24 cellular contexts compared by ENCODE assay signal in genomic region chr17:29051731-29052130, GRCh38. TPM values are rescaled to one million over a fixed set of nuclear protein-coding genes. Genes with fewer than 3 reads are reported as not detected.
A peak's percentile ranks its signal among the peaks of the same experiment; 100 is the strongest.
DNase-seq lines count a peak whose midpoint lies in the region; ATAC-seq lines count a peak whose summit lies in the region.
"Had no signal": no experiment of that assay in that cellular context is flagged by ENCODE, and none has a peak within 500 bp of the region (broad histone marks: within the 10 kb centered on the region; RNA-seq: fewer than 3 reads in every experiment).

No MANE protein-coding gene starts in this region.

- no peak overlapping the region for H3K4me3 Mint-ChIP-seq in activated T-helper 17 cell treated with anti-CD3 and anti-CD28 coated beads, Interleukin-2, amount 50 U/mL, for 72 hours
- H3K4me3 Mint-ChIP-seq: HFFc6 had no signal

- peak; percentile 5 for DNase-seq in stimulated activated CD4-positive, alpha-beta T cell treated with anti-CD3 and anti-CD28 coated beads, Interleukin-4, amount 100 ng/mL, for 24 hours
- no peak for DNase-seq in stimulated activated CD4-positive, alpha-beta T cell treated with anti-CD3 and anti-CD28 coated beads, Interleukin-1b, Interleukin-23, amount 100 ng/mL, for 48 hours
- DNase-seq in glomerular visceral epithelial cell (ENCODE audit: extremely low spot score) (peak; percentile 12), NCI-H2171 (lab: John Stamatoyannopoulos, UW) (no peak), foreskin melanocyte (no peak), NCI-H2029 treated with DMSO at 0.1 percent for 48 hours (lab: John Stamatoyannopoulos, UW) (no peak)
- DNase-seq: DMS53, GDM1, HFFc6, MG63, NCI-H1092 treated with DMSO at 0.1 percent for 48 hours, NCI-H1436 treated with DMSO at 0.1 percent for 48 hours, NCI-H1930, NCI-H226, NCI-H510A treated with DMSO at 0.1 percent for 48 hours, NCI-H748 treated with DMSO at 0.1 percent for 48 hours, PC-9, RPMI8226, SHP77 treated with DMSO at 0.1 percent for 48 hours had no signal

- no peaks in the 10 kb centered on the region for H3K9me3 Mint-ChIP-seq in activated T-helper 17 cell treated with anti-CD3 and anti-CD28 coated beads, Interleukin-2, amount 50 U/mL, for 72 hours
- H3K9me3 Mint-ChIP-seq: HFFc6 had no signal

- H3K27ac Mint-ChIP-seq in activated T-helper 17 cell treated with anti-CD3 and anti-CD28 coated beads, Interleukin-2, amount 50 U/mL, for 72 hours, result peak overlapping the region; percentile 3
- H3K27ac Mint-ChIP-seq: HFFc6 had no signal

- no peaks in the 10 kb centered on the region for H3K4me1 Mint-ChIP-seq in activated T-helper 17 cell treated with anti-CD3 and anti-CD28 coated beads, Interleukin-2, amount 50 U/mL, for 72 hours

- ATAC-seq in activated T-helper 17 cell treated with anti-CD3 and anti-CD28 coated beads, Interleukin-2, amount 50 U/mL, for 72 hours (replicated peaks), result no peak
- ATAC-seq in GM18498 (IDR thresholded peaks at IDR 0.05; ENCODE audit: unreplicated experiment), result no peak
- ATAC-seq: HepG2, K562 had no signal

- H3K36me3 Mint-ChIP-seq in activated T-helper 17 cell treated with anti-CD3 and anti-CD28 coated beads, Interleukin-2, amount 50 U/mL, for 72 hours (ENCODE audit: low read depth), result no peaks in the 10 kb centered on the region

- H3K27me3 Mint-ChIP-seq in activated T-helper 17 cell treated with anti-CD3 and anti-CD28 coated beads, Interleukin-2, amount 50 U/mL, for 72 hours, result peaks cover 8% of the 10 kb centered on the region

RNA-seq across cellular contexts. Expression of gene PIPOX, which starts 8.8 kb away (rescaled TPM):
- total RNA-seq in activated T-helper 17 cell treated with anti-CD3 and anti-CD28 coated beads, Interleukin-2, amount 50 U/mL, for 72 hours, result 1 to 10 TPM; 2.0 to 5.6 TPM

RNA-seq across cellular contexts. Expression of gene SEZ6, which starts 45.9 kb away (rescaled TPM):
- total RNA-seq in activated T-helper 17 cell treated with anti-CD3 and anti-CD28 coated beads, Interleukin-2, amount 50 U/mL, for 72 hours, result not detected
- total RNA-seq: HepG2, HFFc6, K562, LHCN-M2, PC-9 had no signal

Comparison
In these comparisons a context has a peak if more than half of its experiments do, and no peak if none do; other contexts are left out.
1. DNase-seq: peak in stimulated activated CD4-positive, alpha-beta T cell treated with anti-CD3 and anti-CD28 coated beads, Interleukin-4, amount 100 ng/mL, for 24 hours (single experiment) and glomerular visceral epithelial cell (single experiment); none in stimulated activated CD4-positive, alpha-beta T cell treated with anti-CD3 and anti-CD28 coated beads, Interleukin-1b, Interleukin-23, amount 100 ng/mL, for 48 hours (single experiment), NCI-H2171 (single experiment), foreskin melanocyte (single experiment) and NCI-H2029 treated with DMSO at 0.1 percent for 48 hours (single experiment).